1 cellular context compared by ENCODE assay signal in genomic region chr17:53032861-53033271, GRCh38.
TF ChIP-seq lines count a peak whose summit lies in the region.

No MANE protein-coding gene starts in this region.

TF ChIP-seq in HepG2, 621 proteins besides CTCF, POLR2A, EP300 and RAD21 (continued from another document):
- TF ChIP-seq ZNF646 (CRISPR knock-in tag; IDR thresholded peaks at IDR 0.05) (0 out of 2 replicates have a peak, but pooled peaks have one; percentile 22), FOXO4 (CRISPR knock-in tag; conservative IDR thresholded peaks at IDR 0.05) (0 out of 2 replicates have a peak, but pooled peaks have one; percentile 56)
